ENCODE assay signal across 1 cellular context in genomic region chr15:22823495-22824128, GRCh38.
TF ChIP-seq lines count a peak whose summit lies in the region.

No MANE protein-coding gene starts in this region.

TF ChIP-seq in K562, 482 proteins besides CTCF, POLR2A, EP300 and RAD21:
- TF ChIP-seq RBM22 (IDR thresholded peaks at IDR 0.05; ENCODE audit: low read depth, low read length, poor library complexity, severe bottlenecking) (peak; percentile 54), HDAC6 (IDR thresholded peaks at IDR 0.05; ENCODE audit: low read depth, low read length) (no peak), GMEB1 (CRISPR knock-in tag; IDR thresholded peaks at IDR 0.05) (no peak), POLR2G (IDR thresholded peaks at IDR 0.05; ENCODE audit: low read depth, low read length) (peak; percentile 57), RBBP5 (IDR thresholded peaks at IDR 0.05; ENCODE audit: borderline replicate concordance, insufficient read depth, low read length, poor library complexity, severe bottlenecking) (no peak), IRF2 (CRISPR knock-in tag; IDR thresholded peaks at IDR 0.05) (no peak), USF1 (CRISPR knock-in tag; IDR thresholded peaks at IDR 0.05) (no peak), HIVEP1 (CRISPR knock-in tag; IDR thresholded peaks at IDR 0.05) (no peak)
